10 cellular contexts compared by ENCODE assay signal in genomic region chr1:101291562-101292035, GRCh38. TPM values are rescaled to one million over a fixed set of nuclear protein-coding genes. Genes with fewer than 3 reads are reported as not detected.
DNase-seq lines count a peak whose midpoint lies in the region; ATAC-seq and TF ChIP-seq lines count a peak whose summit lies in the region.
"Had no signal": no experiment of that assay in that cellular context is flagged by ENCODE, and none has a peak within 500 bp of the region (broad histone marks: within the 10 kb centered on the region; RNA-seq: fewer than 3 reads in every experiment).

No MANE protein-coding gene starts in this region.

- ATAC-seq in HG02798 (IDR thresholded peaks at IDR 0.05; ENCODE audit: poor library complexity, unreplicated experiment) (peak; percentile 26), SK-N-SH treated with all-trans-retinoic acid at 6 μM for 48 hours (peak; percentile 75), HG03521 (IDR thresholded peaks at IDR 0.05; ENCODE audit: unreplicated experiment) (no peak), left lobe of liver (no peak), Right ventricle myocardium superior (ENCODE audit: poor library complexity) (no peak)

- DNase-seq in GM04503 (ENCODE audit: low read depth) (peak; percentile 35), dermis blood vessel endothelial cell (peak; percentile 82), skeletal muscle cell (ENCODE audit: low read depth) (peak; percentile 78), left lobe of liver (ENCODE audit: low spot score) (no peak), Right ventricle myocardium superior (no peak)

- no peak overlapping the region for H3K4me3 ChIP-seq in skeletal muscle cell (ENCODE audit: low read depth, low read length)
- H3K4me3 ChIP-seq: lung, SJSA1 had no signal

- intact Hi-C loops in Right ventricle myocardium superior (cut with DNase I), result no loop called here

TF ChIP-seq in SK-N-SH treated with all-trans-retinoic acid at 6 μM for 48 hours, 23 proteins besides CTCF, POLR2A, EP300 and RAD21:
- TF ChIP-seq GLIS3 (CRISPR knock-in tag; IDR thresholded peaks at IDR 0.05) (no peak), CREB5 (CRISPR knock-in tag; IDR thresholded peaks at IDR 0.05; ENCODE audit: low read depth) (no peak), CSRNP3 (CRISPR knock-in tag; IDR thresholded peaks at IDR 0.05) (no peak), RARB (CRISPR knock-in tag; IDR thresholded peaks at IDR 0.05) (no peak), ZNF565 (CRISPR knock-in tag; conservative IDR thresholded peaks at IDR 0.05; ENCODE audit: low read depth) (no peak), ZC3H10 (CRISPR knock-in tag; IDR thresholded peaks at IDR 0.05) (no peak), CSDC2 (CRISPR knock-in tag; IDR thresholded peaks at IDR 0.05) (no peak), SNAI2 (CRISPR knock-in tag; IDR thresholded peaks at IDR 0.05) (no peak), ZFP30 (CRISPR knock-in tag; IDR thresholded peaks at IDR 0.05) (no peak), ISL1 (CRISPR knock-in tag; IDR thresholded peaks at IDR 0.05) (no peak), PATZ1 (CRISPR knock-in tag; IDR thresholded peaks at IDR 0.05; ENCODE audit: borderline replicate concordance) (no peak), ARNTL (CRISPR knock-in tag; IDR thresholded peaks at IDR 0.05; ENCODE audit: borderline replicate concordance, low read depth) (no peak)

RNA-seq across cellular contexts. Expression of gene S1PR1, which starts 54.8 kb away (rescaled TPM):
- total RNA-seq in dermis blood vessel endothelial cell, result 311 and 394 TPM in 2 replicates
- total RNA-seq in left lobe of liver, result 12.1 TPM
- 50.9 TPM for total RNA-seq in Right ventricle myocardium superior

Comparison
In these comparisons a context has a peak if more than half of its experiments do, and no peak if none do; other contexts are left out.
1. DNase-seq: peak in GM04503 (single experiment), dermis blood vessel endothelial cell (single experiment) and skeletal muscle cell (single experiment); none in left lobe of liver (single experiment) and Right ventricle myocardium superior (single experiment).
2. ATAC-seq: peak in HG02798 (single experiment) and SK-N-SH treated with all-trans-retinoic acid at 6 μM for 48 hours (single experiment); none in HG03521 (single experiment), left lobe of liver (single experiment) and Right ventricle myocardium superior (single experiment).